21 cellular contexts compared by ENCODE assay signal in genomic region chr4:76292730-76293129, GRCh38. TPM values are rescaled to one million over a fixed set of nuclear protein-coding genes. Genes with fewer than 3 reads are reported as not detected.
"Had no signal": no experiment of that assay in that cellular context is flagged by ENCODE, and none has a peak within 500 bp of the region (broad histone marks: within the 10 kb centered on the region; RNA-seq: fewer than 3 reads in every experiment).

No MANE protein-coding gene starts in this region.

- H3K4me1 ChIP-seq: esophagus muscularis mucosa, gastroesophageal sphincter, tibial artery had no signal

- H3K36me3 ChIP-seq: cardiac muscle cell, esophagus muscularis mucosa, gastroesophageal sphincter, neutrophil had no signal

- FAIRE-seq: colon, kidney had no signal

- ATAC-seq: effector memory CD8-positive, alpha-beta T cell; gastroesophageal sphincter; naive thymus-derived CD8-positive, alpha-beta T cell; stimulated activated effector memory CD8-positive, alpha-beta T cell treated with anti-CD3 and anti-CD28 coated beads, Interleukin-12 subunit alpha, Interleukin-12 subunit beta, amount 100 ng/mL, for 72 hours; stimulated activated naive CD8-positive, alpha-beta T cell treated with anti-CD3 and anti-CD28 coated beads, Interleukin-15, Interleukin-2, amounts not matched to agents 100 U/mL and 50 U/mL, for 24 hours had no signal

- DNase-seq: cerebellar nuclear complex; effector memory CD8-positive, alpha-beta T cell; kidney; left cardiac atrium; mesendoderm; naive thymus-derived CD8-positive, alpha-beta T cell; right cardiac atrium; stimulated activated CD4-positive, alpha-beta T cell treated with anti-CD3 and anti-CD28 coated beads, Interleukin-4, amount 100 ng/mL, for 1 hour; stimulated activated CD8-positive, alpha-beta memory T cell treated with anti-CD3 and anti-CD28 coated beads, Interleukin-4, amount 100 ng/mL, for 48 hours; stimulated activated naive CD8-positive, alpha-beta T cell treated with anti-CD3 and anti-CD28 coated beads, Interleukin-15, Interleukin-2, amounts not matched to agents 100 U/mL and 50 U/mL, for 24 hours; tibial artery had no signal

- H3K9me3 ChIP-seq: neutrophil, tibial artery had no signal

- H3K27ac ChIP-seq: cardiac muscle cell, epithelial cell of prostate, esophagus muscularis mucosa, gastroesophageal sphincter, neutrophil, tibial artery had no signal

- H3K4me3 ChIP-seq: cardiac muscle cell, esophagus muscularis mucosa, gastroesophageal sphincter, tibial artery had no signal

- H3K27me3 ChIP-seq: cardiac muscle cell, esophagus muscularis mucosa, gastroesophageal sphincter, neutrophil, tibial artery had no signal

RNA-seq across cellular contexts. Expression of gene STBD1, which starts 13.8 kb away (rescaled TPM):
- total RNA-seq: mononuclear cell had no signal
- polyA plus RNA-seq: neural cell had no signal

RNA-seq across cellular contexts. Expression of gene FAM47E, which starts 41.2 kb away (rescaled TPM):
- total RNA-seq: lung microvascular endothelial cell had no signal
